ENCODE assay signal across 11 cellular contexts in genomic region chr5:307306-307705, GRCh38.
"Had no signal": no experiment of that assay in that cellular context is flagged by ENCODE, and none has a peak within 500 bp of the region (broad histone marks: within the 10 kb centered on the region; RNA-seq: fewer than 3 reads in every experiment).

No MANE protein-coding gene starts in this region.

- H3K27me3 ChIP-seq: hepatocyte, transverse colon had no signal

- H3K27me3 Mint-ChIP-seq: central memory CD8-positive, alpha-beta T cell had no signal

- H3K4me3 Mint-ChIP-seq: activated naive CD4-positive, alpha-beta T cell treated with anti-CD3 and anti-CD28 coated beads for 36 hours; activated T-helper 1 cell treated with anti-CD3 and anti-CD28 coated beads, Interleukin-12 subunit alpha, Interleukin-12 subunit beta, Interleukin-2, Interleukin-4 antibody, amounts not matched to agents 30 ng/mL and 10 ng/mL and 1 ng/mL, durations not matched to agents 14 hours and 24 hours and 36 hours; central memory CD8-positive, alpha-beta T cell; mesothelial cell of epicardium had no signal

- H3K27ac Mint-ChIP-seq: activated naive CD4-positive, alpha-beta T cell treated with anti-CD3 and anti-CD28 coated beads for 36 hours; activated T-helper 1 cell treated with anti-CD3 and anti-CD28 coated beads, Interleukin-12 subunit alpha, Interleukin-12 subunit beta, Interleukin-2, Interleukin-4 antibody, amounts not matched to agents 30 ng/mL and 10 ng/mL and 1 ng/mL, durations not matched to agents 14 hours and 24 hours and 36 hours; mesothelial cell of epicardium had no signal

- DNase-seq: activated CD4-positive, alpha-beta T cell treated with anti-CD3 and anti-CD28 coated beads for 1 hour; activated CD4-positive, alpha-beta T cell treated with anti-CD3 and anti-CD28 coated beads, Interleukin-2, amount 50 U/mL, for 48 hours; activated naive CD4-positive, alpha-beta T cell treated with anti-CD3 and anti-CD28 coated beads for 36 hours; erythroblast; transverse colon had no signal

- H3K4me3 ChIP-seq: hepatocyte, skin epidermis, transverse colon had no signal

- H3K9me3 ChIP-seq: transverse colon had no signal

- H3K9me3 Mint-ChIP-seq: activated naive CD4-positive, alpha-beta T cell treated with anti-CD3 and anti-CD28 coated beads for 36 hours; activated T-helper 1 cell treated with anti-CD3 and anti-CD28 coated beads, Interleukin-12 subunit alpha, Interleukin-12 subunit beta, Interleukin-2, Interleukin-4 antibody, amounts not matched to agents 30 ng/mL and 10 ng/mL and 1 ng/mL, durations not matched to agents 14 hours and 24 hours and 36 hours; central memory CD8-positive, alpha-beta T cell; mesothelial cell of epicardium had no signal

- H3K9ac ChIP-seq: parathyroid adenoma had no signal

- H3K4me2 ChIP-seq: hepatocyte had no signal

- H3K27ac ChIP-seq: hepatocyte, parathyroid adenoma, skin epidermis, transverse colon had no signal
